ENCODE assay signal across 2 cellular contexts in genomic region chr1:87644033-87644432, GRCh38.
TF ChIP-seq lines count a peak whose summit lies in the region.

No MANE protein-coding gene starts in this region.

TF ChIP-seq in IMR-90, 13 proteins besides CTCF, POLR2A, EP300 and RAD21 (continued from another document):
- TF ChIP-seq ELK1 (IDR thresholded peaks at IDR 0.05; ENCODE audit: borderline replicate concordance, low read depth, low read length) (no peak), MAFK (IDR thresholded peaks at IDR 0.05; ENCODE audit: low read depth, low read length) (peak; percentile 84), CEBPB (IDR thresholded peaks at IDR 0.05; ENCODE audit: low read depth, low read length) (no peak)

TF ChIP-seq in K562, 482 proteins besides CTCF, POLR2A, EP300 and RAD21 (continued from another document):
- TF ChIP-seq DMBX1 (CRISPR knock-in tag; IDR thresholded peaks at IDR 0.05; ENCODE audit: borderline replicate concordance), result no peak
- TF ChIP-seq KDM2B (CRISPR knock-in tag; IDR thresholded peaks at IDR 0.05), result no peak
- TF ChIP-seq ZNF408 (CRISPR knock-in tag; IDR thresholded peaks at IDR 0.05; ENCODE audit: low read depth), result no peak
- TF ChIP-seq BRD4 (IDR thresholded peaks at IDR 0.05), result no peak
- TF ChIP-seq MAFF (IDR thresholded peaks at IDR 0.05; ENCODE audit: low read length), result peak; percentile 29; the same call in 1 of the 2 replicates
- TF ChIP-seq KLF10 (CRISPR knock-in tag; IDR thresholded peaks at IDR 0.05), result no peak
- no peak for TF ChIP-seq ZBTB43 (CRISPR knock-in tag; IDR thresholded peaks at IDR 0.05)
- no peak for TF ChIP-seq ZNF140 (CRISPR knock-in tag; IDR thresholded peaks at IDR 0.05)
- 0 out of 2 replicates have a peak, but pooled peaks have one; percentile 34 for TF ChIP-seq MAFG (tag; conservative IDR thresholded peaks at IDR 0.05)
- TF ChIP-seq CBX1 (IDR thresholded peaks at IDR 0.05; ENCODE audit: low read depth), result no peak
